Comparison of ENCODE assay signal across 23 cellular contexts in genomic region chr4:98555798-98556445, GRCh38.
DNase-seq lines count a peak whose midpoint lies in the region; ATAC-seq, FAIRE-seq and TF ChIP-seq lines count a peak whose summit lies in the region.
"Had no signal": no experiment of that assay in that cellular context is flagged by ENCODE, and none has a peak within 500 bp of the region (broad histone marks: within the 10 kb centered on the region; RNA-seq: fewer than 3 reads in every experiment).

No MANE protein-coding gene starts in this region.

- no peak overlapping the region for H3K9ac ChIP-seq in HepG2 (ENCODE audit: insufficient read depth, low read depth, low read length)

- intact Hi-C loops in HepG2 (cut with micrococcal nuclease; ENCODE audit: unreplicated experiment), result no loop called here

- peak overlapping the region; percentile 19 for H3K27ac Mint-ChIP-seq in activated naive CD4-positive, alpha-beta T cell treated with anti-CD3 and anti-CD28 coated beads, Interleukin-2, amount 50 U/mL, for 24 hours
- H3K27ac Mint-ChIP-seq: activated naive CD8-positive, alpha-beta T cell treated with anti-CD3 and anti-CD28 coated beads, Interleukin-2, amount 10 ng/mL, durations not matched to agents 7 days and 5 days; endodermal cell; stimulated activated effector memory CD8-positive, alpha-beta T cell treated with anti-CD3 and anti-CD28 coated beads, Interleukin-12 subunit alpha, Interleukin-12 subunit beta, amount 100 ng/mL, for 72 hours; T-helper 2 cell treated with Interferon-gamma antibody and Interleukin-4, amounts not matched to agents 5 μg/mL and 100 μg/mL, for 36 hours had no signal

- 68% methylated on average over 10 of the region's 10 CpGs for WGBS in HepG2 (ENCODE audit: low lambda C conversion rate)

- H2AFZ ChIP-seq in HepG2 (ENCODE audit: low read length), result no peak overlapping the region

- H3K36me3 ChIP-seq in HepG2 (replicated peaks in 1 of 2; ENCODE audit: control insufficient read depth in 1 of 2, insufficient read depth in 2 of 2, low read length in 2 of 2) (no peaks in the 10 kb centered on the region), Peyer's patch (no peaks in the 10 kb centered on the region)

- no peak for ATAC-seq in HepG2
- ATAC-seq: activated CD4-positive, CD25-positive, alpha-beta regulatory T cell treated with anti-CD3 and anti-CD28 coated beads, Interleukin-2, amount 50 U/mL, for 24 hours; foreskin keratinocyte; stimulated activated effector memory CD8-positive, alpha-beta T cell treated with anti-CD3 and anti-CD28 coated beads, Interleukin-12 subunit alpha, Interleukin-12 subunit beta, amount 100 ng/mL, for 72 hours had no signal

- no peak overlapping the region for H3K4me3 ChIP-seq in cardiac fibroblast (replicated peaks in 1 of 2; ENCODE audit: low read depth in 2 of 2, low read length in 2 of 2)
- H3K4me3 ChIP-seq in HepG2 (replicated peaks in 1 of 3; ENCODE audit: insufficient read depth in 1 of 3, low read depth in 2 of 3, low read length in 3 of 3), result no peak overlapping the region
- H3K4me3 ChIP-seq in Peyer's patch, result no peak overlapping the region

- no peak for FAIRE-seq in HepG2 (lab: Jason Lieb, UNC)

- BruUV-seq in HepG2 (replicated peaks; lab: Mats Ljungman, UMichigan), result no TSS peak

- no peaks in the 10 kb centered on the region for H4K20me1 ChIP-seq in HepG2 (ENCODE audit: insufficient read depth, low read length)

- peaks cover 30% of the 10 kb centered on the region for H3K4me1 Mint-ChIP-seq in activated naive CD4-positive, alpha-beta T cell treated with anti-CD3 and anti-CD28 coated beads, Interleukin-2, amount 50 U/mL, for 24 hours

- TF ChIP-seq POLR2A in HepG2 (IDR thresholded peaks at IDR 0.05; ENCODE audit: insufficient read depth in 1 of 2, low read depth in 2 of 2, low read length in 2 of 2) (no peak), Peyer's patch (IDR thresholded peaks at IDR 0.05) (no peak)

- in situ Hi-C loops in HepG2 (cut with HindIII; ENCODE audit: extremely low pct_ligation_motif_present, low pct_unique_long_range_greater_than_20kb), result no loop called here

- no peaks in the 10 kb centered on the region for H3K79me2 ChIP-seq in HepG2 (ENCODE audit: insufficient read depth, low read length)

- peaks cover 10% of the 10 kb centered on the region for H3K36me3 Mint-ChIP-seq in activated naive CD4-positive, alpha-beta T cell treated with anti-CD3 and anti-CD28 coated beads, Interleukin-2, amount 50 U/mL, for 24 hours
- H3K36me3 Mint-ChIP-seq: stimulated activated effector memory CD8-positive, alpha-beta T cell treated with anti-CD3 and anti-CD28 coated beads, Interleukin-12 subunit alpha, Interleukin-12 subunit beta, amount 100 ng/mL, for 72 hours had no signal

- no peak for TF ChIP-seq RAD21 in HepG2 (CRISPR knock-in tag; IDR thresholded peaks at IDR 0.05)

- TF ChIP-seq CTCF in cardiac fibroblast (IDR thresholded peaks at IDR 0.05; ENCODE audit: low read depth, low read length) (no peak), HepG2 (CRISPR knock-in tag; IDR thresholded peaks at IDR 0.05) (no peak), Peyer's patch (IDR thresholded peaks at IDR 0.05) (no peak)

- DNase-seq in activated naive CD4-positive, alpha-beta T cell treated with Interleukin-2 at 50 U/mL for 16 hours, result no peak
- DNase-seq in cardiac fibroblast (ENCODE audit: low read depth in 2 of 2), result peak; percentile 21 to 48
- no peak for DNase-seq in HepG2 (ENCODE audit: low spot score)
- no peak for DNase-seq in NCI-H748 treated with DMSO at 0.1 percent for 48 hours (lab: John Stamatoyannopoulos, UW)
- DNase-seq in HT-29 (ENCODE audit: low spot score), result no peak
- no peak for DNase-seq in DMS79 (lab: John Stamatoyannopoulos, UW)
- DNase-seq in Peyer's patch, result no peak
- DNase-seq: activated CD8-positive, alpha-beta memory T cell treated with anti-CD3 and anti-CD28 coated beads for 24 hours; activated naive CD8-positive, alpha-beta T cell treated with anti-CD3 and anti-CD28 coated beads, Interleukin-2, amount 10 ng/mL, durations not matched to agents 7 days and 5 days; central memory CD4-positive, alpha-beta T cell; endodermal cell; foreskin keratinocyte; HCEC 1CT; MV-4-11; NCI-H2081; NCI-H510A; retina; SIG-M5 had no signal

- no peaks in the 10 kb centered on the region for H3K9me3 ChIP-seq in HepG2 (ENCODE audit: low read length)
- H3K9me3 ChIP-seq in Peyer's patch, result no peaks in the 10 kb centered on the region

- no peak for TF ChIP-seq EP300 in HepG2 (IDR thresholded peaks at IDR 0.05; ENCODE audit: low read depth in 2 of 2, low read length in 2 of 2)
- TF ChIP-seq EP300 in HepG2 (CRISPR knock-in tag; IDR thresholded peaks at IDR 0.05; ENCODE audit: borderline replicate concordance), result no peak

- no peaks in the 10 kb centered on the region for H3K27me3 ChIP-seq in HepG2 (ENCODE audit: control insufficient read depth in 1 of 2, insufficient read depth in 2 of 2, low read length in 2 of 2)
- no peaks in the 10 kb centered on the region for H3K27me3 ChIP-seq in Peyer's patch
- H3K27me3 ChIP-seq: foreskin keratinocyte had no signal

- H3K27ac ChIP-seq in HepG2 (ENCODE audit: extremely low read length, insufficient read depth, low read length) (no peak overlapping the region), Peyer's patch (no peak overlapping the region)
- H3K27ac ChIP-seq: C4-2B, foreskin keratinocyte had no signal

- no peaks in the 10 kb centered on the region for H3K27me3 Mint-ChIP-seq in activated naive CD4-positive, alpha-beta T cell treated with anti-CD3 and anti-CD28 coated beads, Interleukin-2, amount 50 U/mL, for 24 hours
- H3K27me3 Mint-ChIP-seq: activated naive CD8-positive, alpha-beta T cell treated with anti-CD3 and anti-CD28 coated beads, Interleukin-2, amount 10 ng/mL, durations not matched to agents 7 days and 5 days had no signal

- no peak overlapping the region for H3K4me3 Mint-ChIP-seq in activated naive CD4-positive, alpha-beta T cell treated with anti-CD3 and anti-CD28 coated beads, Interleukin-2, amount 50 U/mL, for 24 hours
- H3K4me3 Mint-ChIP-seq: activated naive CD8-positive, alpha-beta T cell treated with anti-CD3 and anti-CD28 coated beads, Interleukin-2, amount 10 ng/mL, durations not matched to agents 7 days and 5 days; endodermal cell; stimulated activated effector memory CD8-positive, alpha-beta T cell treated with anti-CD3 and anti-CD28 coated beads, Interleukin-12 subunit alpha, Interleukin-12 subunit beta, amount 100 ng/mL, for 72 hours; T-helper 2 cell treated with Interferon-gamma antibody and Interleukin-4, amounts not matched to agents 5 μg/mL and 100 μg/mL, for 36 hours had no signal

- POLR2A ChIA-PET in HepG2 (lab: Yijun Ruan, JAX), result no interaction called here

- CTCF ChIA-PET in HepG2 (lab: Yijun Ruan, JAX; ENCODE audit: low intra/inter-chr PET ratio, low total read pairs), result no interaction called here

- peaks cover 6% of the 10 kb centered on the region for H3K9me3 Mint-ChIP-seq in activated naive CD4-positive, alpha-beta T cell treated with anti-CD3 and anti-CD28 coated beads, Interleukin-2, amount 50 U/mL, for 24 hours

- H3K4me2 ChIP-seq in HepG2 (ENCODE audit: low read depth, low read length), result no peak overlapping the region

- H3K4me1 ChIP-seq in HepG2 (ENCODE audit: insufficient read depth, low read length) (no peaks in the 10 kb centered on the region), Peyer's patch (no peaks in the 10 kb centered on the region)

TF ChIP-seq in HepG2, 621 proteins besides CTCF, POLR2A, EP300 and RAD21:
- TF ChIP-seq TBP (CRISPR knock-in tag; IDR thresholded peaks at IDR 0.05) (no peak), ZNF75D (CRISPR knock-in tag; IDR thresholded peaks at IDR 0.05; ENCODE audit: borderline replicate concordance) (no peak), MNT (IDR thresholded peaks at IDR 0.05) (peak; percentile 74), ATF3 (CRISPR knock-in tag; IDR thresholded peaks at IDR 0.05) (no peak), ZNF263 (CRISPR knock-in tag; IDR thresholded peaks at IDR 0.05) (no peak)
TF ChIP-seq in HepG2: peak in this region for 1.

Comparison
In these comparisons a context has a peak if more than half of its experiments do, and no peak if none do; other contexts are left out.
1. DNase-seq: peak in cardiac fibroblast (2 of 2); none in activated naive CD4-positive, alpha-beta T cell treated with Interleukin-2 at 50 U/mL for 16 hours (single experiment), HepG2 (single experiment), NCI-H748 treated with DMSO at 0.1 percent for 48 hours (single experiment), HT-29 (single experiment), DMS79 (single experiment) and Peyer's patch (0 of 3).